Comparison of ENCODE assay signal across 11 cellular contexts in genomic region chr13:33186851-33187250, GRCh38.
DNase-seq lines count a peak whose midpoint lies in the region; ATAC-seq, FAIRE-seq and TF ChIP-seq lines count a peak whose summit lies in the region.
"Had no signal": no experiment of that assay in that cellular context is flagged by ENCODE, and none has a peak within 500 bp of the region (broad histone marks: within the 10 kb centered on the region; RNA-seq: fewer than 3 reads in every experiment).

No MANE protein-coding gene starts in this region.

- H3K4me1 ChIP-seq in tibial artery = peaks cover 0 to 95% (median 25%) of the 10 kb centered on the region in 4 donors

- no peaks in the 10 kb centered on the region for H3K36me3 Mint-ChIP-seq in activated T-cell treated with anti-CD3 and anti-CD28 coated beads, Interleukin-2, amount 50 U/mL, for 72 hours (ENCODE audit: insufficient read depth in 2 of 2)
- H3K36me3 Mint-ChIP-seq in activated T-helper 2 cell treated with anti-CD3 and anti-CD28 coated beads, Interferon-gamma antibody, Interleukin-2, Interleukin-4, amounts not matched to agents 10 μg/mL and 5 μg/mL and 100 μg/mL, durations not matched to agents 14 hours and 24 hours and 36 hours (ENCODE audit: low read depth) = peaks cover 6% of the 10 kb centered on the region

- ATAC-seq in activated T-cell treated with anti-CD3 and anti-CD28 coated beads, Interleukin-2, amount 50 U/mL, for 72 hours (replicated peaks in 1 of 2) = no peak
- no peak for ATAC-seq in HG02870 (IDR thresholded peaks at IDR 0.05; ENCODE audit: unreplicated experiment)

- TF ChIP-seq POLR2A in H54 (IDR thresholded peaks at IDR 0.05; ENCODE audit: low read depth, low read length) = no peak

- H3K27ac ChIP-seq in tibial artery = peak overlapping the region; percentile 29 to 33

- intact Hi-C loops in activated T-helper 2 cell treated with anti-CD3 and anti-CD28 coated beads, Interferon-gamma antibody, Interleukin-2, Interleukin-4, amounts not matched to agents 10 μg/mL and 5 μg/mL and 100 μg/mL, durations not matched to agents 14 hours and 24 hours and 36 hours (cut with micrococcal nuclease) = loop anchor here (5.0 to 10.0 kb wide), 2 partner anchors 172 to 970 kb away; partner anchors contain the start of gene KL
- intact Hi-C loops in tibial artery (cut with DNase I; ENCODE audit: low total_unique reads) = no loop called here

- H3K27me3 ChIP-seq in tibial artery = no peaks in the 10 kb centered on the region

- peak overlapping the region in 1 of 2 donors; percentile 1 for H3K4me3 ChIP-seq in tibial artery

- H3K9me3 ChIP-seq in tibial artery = no peaks in the 10 kb centered on the region

- peak overlapping the region; percentile 2 for H3K27ac Mint-ChIP-seq in activated T-cell treated with anti-CD3 and anti-CD28 coated beads, Interleukin-2, amount 50 U/mL, for 72 hours
- peak overlapping the region; percentile 78 for H3K27ac Mint-ChIP-seq in activated T-helper 2 cell treated with anti-CD3 and anti-CD28 coated beads, Interferon-gamma antibody, Interleukin-2, Interleukin-4, amounts not matched to agents 10 μg/mL and 5 μg/mL and 100 μg/mL, durations not matched to agents 14 hours and 24 hours and 36 hours

- no peak overlapping the region for H3K4me3 Mint-ChIP-seq in activated T-cell treated with anti-CD3 and anti-CD28 coated beads, Interleukin-2, amount 50 U/mL, for 72 hours
- no peak overlapping the region for H3K4me3 Mint-ChIP-seq in activated T-helper 2 cell treated with anti-CD3 and anti-CD28 coated beads, Interferon-gamma antibody, Interleukin-2, Interleukin-4, amounts not matched to agents 10 μg/mL and 5 μg/mL and 100 μg/mL, durations not matched to agents 14 hours and 24 hours and 36 hours (ENCODE audit: low read depth)

- no peak for TF ChIP-seq CTCF in tibial artery (IDR thresholded peaks at IDR 0.05)

- DNase-seq in activated T-cell treated with anti-CD3 and anti-CD28 coated beads, Interleukin-2, amount 50 U/mL, for 72 hours = no peak
- DNase-seq in activated T-cell treated with anti-CD3 and anti-CD28 coated beads, Interleukin-2, amount 50 U/mL, for 48 hours = no peak
- DNase-seq in activated T-helper 2 cell treated with anti-CD3 and anti-CD28 coated beads, Interferon-gamma antibody, Interleukin-2, Interleukin-4, amounts not matched to agents 10 μg/mL and 5 μg/mL and 100 μg/mL, durations not matched to agents 14 hours and 24 hours and 36 hours (ENCODE audit: low spot score) = no peak
- DNase-seq in islet precursor cell (peak; percentile 87), tibial artery (no peak), NAMALWA (ENCODE audit: low spot score) (no peak), H54 (ENCODE audit: insufficient read length, low spot score) (no peak)
- DNase-seq: activated CD4-positive, alpha-beta T cell treated with anti-CD3 and anti-CD28 coated beads, Interleukin-2, amount 50 U/mL, for 1 hour; AML-193; NCI-H146 had no signal

- no peaks in the 10 kb centered on the region for H3K9me3 Mint-ChIP-seq in activated T-cell treated with anti-CD3 and anti-CD28 coated beads, Interleukin-2, amount 50 U/mL, for 72 hours
- H3K9me3 Mint-ChIP-seq in activated T-helper 2 cell treated with anti-CD3 and anti-CD28 coated beads, Interferon-gamma antibody, Interleukin-2, Interleukin-4, amounts not matched to agents 10 μg/mL and 5 μg/mL and 100 μg/mL, durations not matched to agents 14 hours and 24 hours and 36 hours = no peaks in the 10 kb centered on the region

- peaks cover 14% of the 10 kb centered on the region for H3K4me1 Mint-ChIP-seq in activated T-cell treated with anti-CD3 and anti-CD28 coated beads, Interleukin-2, amount 50 U/mL, for 72 hours (ENCODE audit: low read depth)
- peaks cover 26% of the 10 kb centered on the region for H3K4me1 Mint-ChIP-seq in activated T-helper 2 cell treated with anti-CD3 and anti-CD28 coated beads, Interferon-gamma antibody, Interleukin-2, Interleukin-4, amounts not matched to agents 10 μg/mL and 5 μg/mL and 100 μg/mL, durations not matched to agents 14 hours and 24 hours and 36 hours (ENCODE audit: low read depth)

- no peaks in the 10 kb centered on the region for H3K36me3 ChIP-seq in tibial artery

- FAIRE-seq in H54 (lab: Jason Lieb, UNC) = no peak

- H3K27me3 Mint-ChIP-seq in activated T-cell treated with anti-CD3 and anti-CD28 coated beads, Interleukin-2, amount 50 U/mL, for 72 hours (ENCODE audit: low read depth) = peaks cover 23% of the 10 kb centered on the region
- peaks cover 2% of the 10 kb centered on the region for H3K27me3 Mint-ChIP-seq in activated T-helper 2 cell treated with anti-CD3 and anti-CD28 coated beads, Interferon-gamma antibody, Interleukin-2, Interleukin-4, amounts not matched to agents 10 μg/mL and 5 μg/mL and 100 μg/mL, durations not matched to agents 14 hours and 24 hours and 36 hours (ENCODE audit: low read depth)
